ENCODE assay signal across 8 cellular contexts in the genomic region with DNA sequence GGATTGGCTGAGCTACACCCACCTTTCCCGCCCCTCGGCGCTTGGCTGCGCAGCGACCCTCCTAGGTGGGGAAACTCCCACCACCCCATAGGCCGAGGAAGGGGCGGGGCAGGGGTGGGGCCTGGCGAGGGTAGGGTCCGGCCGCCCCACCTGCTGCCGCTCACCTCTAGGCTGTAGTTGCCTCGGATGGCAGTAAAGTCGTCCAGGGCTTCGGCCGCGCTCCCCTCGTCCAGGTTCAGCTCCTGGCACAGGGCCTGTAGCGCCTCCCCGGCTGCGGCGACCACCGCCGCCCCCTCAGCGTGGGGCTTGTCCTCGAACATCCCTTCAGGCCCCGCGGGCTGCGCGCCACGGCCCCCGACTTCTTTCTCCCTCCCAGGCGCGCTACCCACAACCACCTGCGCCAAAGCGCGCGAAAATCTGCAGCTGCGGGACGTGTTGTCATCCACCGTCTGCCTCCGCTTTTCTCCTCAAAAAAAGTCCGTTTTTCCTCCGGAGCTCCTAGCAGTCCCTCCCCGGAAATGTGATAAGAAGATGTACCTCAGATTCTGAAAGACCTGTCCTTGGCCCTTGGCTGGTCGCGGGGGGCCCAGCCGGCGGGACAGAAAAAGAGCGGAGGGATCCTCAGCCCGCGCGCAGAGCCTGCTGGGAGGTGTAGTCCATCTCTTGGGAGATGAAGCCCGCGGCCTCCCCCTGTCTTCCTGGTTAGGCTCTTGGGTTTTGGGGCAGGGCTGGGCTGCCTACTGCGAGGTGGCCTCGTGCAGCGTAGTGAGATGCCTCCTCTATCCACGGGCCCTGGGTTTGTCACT. TPM values are rescaled to one million over a fixed set of nuclear protein-coding genes. Genes with fewer than 3 reads are reported as not detected.
DNase-seq lines count a peak whose midpoint lies in the region; FAIRE-seq and TF ChIP-seq lines count a peak whose summit lies in the region.

Gene RBL1 (minus strand): TSS at position 389 of the 806 bp plus-strand sequence. CDS start 69 bp downstream, at position 320.

- no peaks in the 10 kb centered on the region for H3K27me3 Mint-ChIP-seq in neural crest cell (ENCODE audit: low read depth)

- peak within 1 kb of the TSS; percentile 76 to 81 for H3K4me3 ChIP-seq in foreskin fibroblast (ENCODE audit: low read depth in 1 of 2, low read length in 2 of 2)
- peak within 1 kb of the TSS; percentile 76 to 100 (median 92) for H3K4me3 ChIP-seq in stomach

- H3K4me3 Mint-ChIP-seq in neural crest cell, result peak within 1 kb of the TSS; percentile 100

- no peaks in the 10 kb centered on the region for H3K9me3 Mint-ChIP-seq in neural crest cell

- no peaks in the 10 kb centered on the region for H3K9me3 ChIP-seq in stomach

- peaks cover 5% of the 10 kb centered on the region for H3K36me3 Mint-ChIP-seq in neural crest cell (ENCODE audit: low read depth)

- peak; percentile 89 for DNase-seq in Daoy (ENCODE audit: low read depth)
- peak; percentile 74 for DNase-seq in H54 (ENCODE audit: insufficient read length, low spot score)
- DNase-seq in M059J (ENCODE audit: low read depth), result peak; percentile 87
- DNase-seq in SHP77 treated with DMSO at 0.1 percent for 48 hours (lab: John Stamatoyannopoulos, UW), result peak; percentile 69
- peak; percentile 95 for DNase-seq in activated effector memory CD4-positive, alpha-beta T cell treated with anti-CD3 and anti-CD28 coated beads, Interleukin-2, amount 50 U/mL, for 16 hours
- peak; percentile 78 to 92 for DNase-seq in foreskin fibroblast
- peak; percentile 80 for DNase-seq in neural crest cell (ENCODE audit: low read depth, low spot score)
- peak; percentile 80 for DNase-seq in stomach

- WGBS in stomach, 5 donors, result 0 to 1% (median 0%) methylated on average over 20 to 58 of the region's 58 CpGs

- TF ChIP-seq POLR2A in H54 (IDR thresholded peaks at IDR 0.05; ENCODE audit: low read depth, low read length) (peak; percentile 62; the same call in 1 of the 2 replicates), stomach (IDR thresholded peaks at IDR 0.05) (no peak)

- H3K27me3 ChIP-seq in stomach, result no peaks in the 10 kb centered on the region

- H3K27ac Mint-ChIP-seq in neural crest cell (ENCODE audit: unreplicated experiment), result peak within 1 kb of the TSS; percentile 100

- TF ChIP-seq EP300 in stomach (IDR thresholded peaks at IDR 0.05), result no peak

- intact Hi-C loops in stomach (cut with DNase I; ENCODE audit: low total_unique reads), result no loop called here

- H3K4me1 Mint-ChIP-seq in neural crest cell, result peaks cover 39% of the 10 kb centered on the region

- peak within 1 kb of the TSS; percentile 63 to 89 (median 73) for H3K27ac ChIP-seq in stomach

- H3K4me1 ChIP-seq in stomach, result peaks cover 7 to 29% (median 21%) of the 10 kb centered on the region in 4 donors

- no peak for FAIRE-seq in H54 (lab: Jason Lieb, UNC)

- peaks cover 0 to 6% (median 2%) of the 10 kb centered on the region in 4 donors for H3K36me3 ChIP-seq in stomach

- TF ChIP-seq CTCF in foreskin fibroblast (IDR thresholded peaks at IDR 0.05; ENCODE audit: low read depth, low read length), result peak; percentile 47
- TF ChIP-seq CTCF in neural crest cell (conservative IDR thresholded peaks at IDR 0.05), result peak; percentile 21
- TF ChIP-seq CTCF in stomach (IDR thresholded peaks at IDR 0.05), result peak in 3 of 7 experiments; percentile 41 to 75 (median 46)

RNA-seq across cellular contexts. Expression of gene RBL1, which starts in this region (rescaled TPM):
- 20.6 and 22.7 TPM in 2 replicates for total RNA-seq in Daoy (2014; rRNA removed; shearing (Covaris generic))
- total RNA-seq in M059J (2014; rRNA removed; shearing (Covaris generic)), result 24.6 and 26.8 TPM in 2 replicates
- total RNA-seq in neural crest cell (25.6 and 27.2 TPM in 2 replicates), stomach (10 to 100 TPM in 1 of 5 donors, 1 to 10 TPM in 4; 1.8 to 13.0 (median 6.2) TPM)
- 1 to 10 TPM; 1.5 to 2.0 (median 2.0) TPM for polyA plus RNA-seq in stomach

Comparison
In these comparisons a context has a peak if more than half of its experiments do, and no peak if none do; other contexts are left out.
1. Peak in every context shown above with its lines: DNase-seq, H3K4me3 ChIP-seq and H3K27ac ChIP-seq.